Comparison of ENCODE assay signal across 6 cellular contexts in genomic region chr2:218216336-218216673, GRCh38. TPM values are rescaled to one million over a fixed set of nuclear protein-coding genes. Genes with fewer than 3 reads are reported as not detected.
DNase-seq lines count a peak whose midpoint lies in the region; ATAC-seq and TF ChIP-seq lines count a peak whose summit lies in the region.

No MANE protein-coding gene starts in this region.

- H3K4me2 ChIP-seq in BLaER1 treated with 17β-estradiol and CSF1 and Interleukin-3, amounts not matched to agents 10 nM and 100 nM: peak overlapping the region; percentile 62 to 88 (median 77)

- H3K27ac ChIP-seq in BLaER1 treated with 17β-estradiol and CSF1 and Interleukin-3, amounts not matched to agents 10 nM and 100 nM: peak overlapping the region; percentile 92 to 97 (median 95)
- H3K27ac ChIP-seq in WERI-Rb-1 (peak overlapping the region; percentile 67), left lung (peak overlapping the region; percentile 95 to 96)

- DNase-seq in WERI-Rb-1: no peak
- no peak for DNase-seq in left lung
- no peak for DNase-seq in T1000 (lab: John Stamatoyannopoulos, UW)

- H3K36me3 ChIP-seq in BLaER1 treated with 17β-estradiol and CSF1 and Interleukin-3, amounts not matched to agents 10 nM and 100 nM: peaks cover 7 to 23% (median 21%) of the 10 kb centered on the region in 11 experiments; a peak in 18 of 22 replicates
- H3K36me3 ChIP-seq in WERI-Rb-1: peaks cover 6% of the 10 kb centered on the region
- peaks cover 0 to 7% of the 10 kb centered on the region in 2 donors for H3K36me3 ChIP-seq in left lung

- TF ChIP-seq CTCF in WERI-Rb-1 (IDR thresholded peaks at IDR 0.05; ENCODE audit: low read depth, low read length): no peak
- TF ChIP-seq CTCF in left lung (IDR thresholded peaks at IDR 0.05): no peak

- ATAC-seq in left lung (no peak), HG02840 (IDR thresholded peaks at IDR 0.05; ENCODE audit: low FRiP score, unreplicated experiment) (no peak), HG03432 (IDR thresholded peaks at IDR 0.05; ENCODE audit: unreplicated experiment) (no peak)

- intact Hi-C loops in left lung (cut with DNase I): no loop called here

- no peaks in the 10 kb centered on the region for H3K27me3 ChIP-seq in BLaER1 treated with 17β-estradiol and CSF1 and Interleukin-3, amounts not matched to agents 10 nM and 100 nM
- H3K27me3 ChIP-seq in WERI-Rb-1 (ENCODE audit: insufficient read depth, low read depth, severe bottlenecking): no peaks in the 10 kb centered on the region
- H3K27me3 ChIP-seq in left lung: no peaks in the 10 kb centered on the region

- H4K20me1 ChIP-seq in BLaER1 treated with 17β-estradiol and CSF1 and Interleukin-3, amounts not matched to agents 10 nM and 100 nM: peaks cover 23 to 41% (median 36%) of the 10 kb centered on the region in 11 experiments

- H3K9ac ChIP-seq in BLaER1 treated with 17β-estradiol and CSF1 and Interleukin-3, amounts not matched to agents 10 nM and 100 nM: peak overlapping the region; percentile 92 to 98 (median 97)

- peaks cover 31 to 50% (median 39%) of the 10 kb centered on the region in 10 experiments for H3K4me1 ChIP-seq in BLaER1 treated with 17β-estradiol and CSF1 and Interleukin-3, amounts not matched to agents 10 nM and 100 nM
- H3K4me1 ChIP-seq in left lung: peaks cover 27 to 50% of the 10 kb centered on the region in 2 donors

- H3K9me3 ChIP-seq in BLaER1 treated with 17β-estradiol and CSF1 and Interleukin-3, amounts not matched to agents 10 nM and 100 nM (replicated peaks in 1 of 11): no peaks in the 10 kb centered on the region
- H3K9me3 ChIP-seq in WERI-Rb-1 (ENCODE audit: severe bottlenecking) (no peaks in the 10 kb centered on the region), left lung (no peaks in the 10 kb centered on the region)

- H3K4me3 ChIP-seq in BLaER1 treated with 17β-estradiol and CSF1 and Interleukin-3, amounts not matched to agents 10 nM and 100 nM: peak overlapping the region; percentile 90 to 100 (median 96)
- peak overlapping the region; percentile 76 for H3K4me3 ChIP-seq in WERI-Rb-1 (ENCODE audit: low read depth, low read length)
- peak overlapping the region; percentile 91 to 98 for H3K4me3 ChIP-seq in left lung

RNA-seq across cellular contexts. Expression of gene ARPC2, which starts 0.7 kb away (rescaled TPM):
- 100 to 1,000 TPM; 361 to 452 TPM for total RNA-seq in left lung

RNA-seq across cellular contexts. Expression of gene GPBAR1, which starts 44.5 kb away (rescaled TPM):
- total RNA-seq in left lung: 1 to 10 TPM; 1.7 to 4.3 TPM

RNA-seq across cellular contexts. Expression of gene CXCR1, which starts 49.5 kb away (rescaled TPM):
- total RNA-seq in left lung: 10 to 100 TPM in 1 of 2 donors, 1 to 10 TPM in 1; 1.7 to 21.0 TPM

RNA-seq across cellular contexts. Expression of gene AAMP, which starts 53.6 kb away (rescaled TPM):
- total RNA-seq in left lung: 10 to 100 TPM; 55.2 to 57.2 TPM

RNA-seq across cellular contexts. Expression of gene PNKD, which starts 54.0 kb away (rescaled TPM):
- total RNA-seq in left lung: 10 to 100 TPM; 93.4 to 96.8 TPM
